Comparison of ENCODE assay signal across 15 cellular contexts in genomic region chr15:60844431-60845174, GRCh38.
DNase-seq lines count a peak whose midpoint lies in the region; ATAC-seq lines count a peak whose summit lies in the region.
"Had no signal": no experiment of that assay in that cellular context is flagged by ENCODE, and none has a peak within 500 bp of the region (broad histone marks: within the 10 kb centered on the region; RNA-seq: fewer than 3 reads in every experiment).

No MANE protein-coding gene starts in this region.

- peak; percentile 59 to 92 (median 88) for DNase-seq in CD4-positive, CD25-positive, alpha-beta regulatory T cell
- DNase-seq in activated CD4-positive, alpha-beta T cell treated with anti-CD3 and anti-CD28 coated beads for 36 hours: peak; percentile 75
- DNase-seq in naive thymus-derived CD8-positive, alpha-beta T cell: peak; percentile 43 to 90 (median 74)
- DNase-seq in COR-L47 (lab: John Stamatoyannopoulos, UW) (no peak), NCI-H1092 treated with DMSO at 0.1 percent for 48 hours (lab: John Stamatoyannopoulos, UW) (no peak)
- DNase-seq: anterior cingulate cortex, endodermal cell, heart right ventricle, mesenchymal stem cell, NCI-H1048, NCI-H526 treated with DMSO at 0.1 percent for 48 hours had no signal

- H3K4me1 ChIP-seq in CD4-positive, CD25-positive, alpha-beta regulatory T cell (ENCODE audit: control insufficient read depth, insufficient read depth, low read length, poor library complexity, severe bottlenecking): peaks cover 65% of the 10 kb centered on the region
- H3K4me1 ChIP-seq: A549 had no signal

- peaks cover under 1% of the 10 kb centered on the region for H3K27me3 Mint-ChIP-seq in CD4-positive, CD25-positive, alpha-beta regulatory T cell
- H3K27me3 Mint-ChIP-seq in activated CD4-positive, alpha-beta T cell treated with anti-CD3 and anti-CD28 coated beads for 36 hours: peaks cover 8% of the 10 kb centered on the region
- no peaks in the 10 kb centered on the region for H3K27me3 Mint-ChIP-seq in activated T-helper 17 cell treated with anti-CD3 and anti-CD28 coated beads, Interleukin-2, amount 50 U/mL, for 72 hours
- H3K27me3 Mint-ChIP-seq in naive thymus-derived CD8-positive, alpha-beta T cell: no peaks in the 10 kb centered on the region

- H3K27ac Mint-ChIP-seq in CD4-positive, CD25-positive, alpha-beta regulatory T cell: peak overlapping the region; percentile 77 to 95 (median 90)
- H3K27ac Mint-ChIP-seq in activated CD4-positive, alpha-beta T cell treated with anti-CD3 and anti-CD28 coated beads for 36 hours: peak overlapping the region; percentile 23
- peak overlapping the region; percentile 39 for H3K27ac Mint-ChIP-seq in activated T-helper 17 cell treated with anti-CD3 and anti-CD28 coated beads, Interleukin-2, amount 50 U/mL, for 72 hours
- H3K27ac Mint-ChIP-seq in naive thymus-derived CD8-positive, alpha-beta T cell: peak overlapping the region; percentile 76 to 95 (median 90)
- H3K27ac Mint-ChIP-seq: endodermal cell had no signal

- POLR2A ChIA-PET in activated CD4-positive, alpha-beta T cell treated with anti-CD3 and anti-CD28 coated beads for 36 hours (lab: Charles Lee): interaction anchor here (0.7 to 1.5 kb wide), 9 partner anchors 10 to 195 kb away, joined by 3 to 9 read pairs (median 4); no protein-coding TSS in a partner anchor
- POLR2A ChIA-PET in naive thymus-derived CD8-positive, alpha-beta T cell (lab: Charles Lee): interaction anchor here (0.6 to 2.1 kb wide), 15 partner anchors 14 to 446 kb away, joined by 3 to 12 read pairs (median 3); partner anchors contain the start of gene ANXA2

- no peaks in the 10 kb centered on the region for H3K9me3 ChIP-seq in CD4-positive, CD25-positive, alpha-beta regulatory T cell (ENCODE audit: control insufficient read depth in 2 of 2, low read length in 2 of 2)
- H3K9me3 ChIP-seq: A549 had no signal

- no peaks in the 10 kb centered on the region for H3K36me3 ChIP-seq in CD4-positive, CD25-positive, alpha-beta regulatory T cell (ENCODE audit: control insufficient read depth, insufficient read depth, low read length)
- H3K36me3 ChIP-seq: heart right ventricle had no signal

- CTCF ChIA-PET in activated CD4-positive, alpha-beta T cell treated with anti-CD3 and anti-CD28 coated beads for 36 hours (lab: Charles Lee): interaction anchor here (0.6 to 1.6 kb wide), 14 partner anchors 9 to 1230 kb away, joined by 3 to 9 read pairs (median 3); no protein-coding TSS in a partner anchor

- H3K4me3 ChIP-seq in CD4-positive, CD25-positive, alpha-beta regulatory T cell (ENCODE audit: low read depth, low read length): peak overlapping the region; percentile 80
- H3K4me3 ChIP-seq: A549, heart right ventricle had no signal

- H3K36me3 Mint-ChIP-seq in CD4-positive, CD25-positive, alpha-beta regulatory T cell: no peaks in the 10 kb centered on the region
- no peaks in the 10 kb centered on the region for H3K36me3 Mint-ChIP-seq in activated CD4-positive, alpha-beta T cell treated with anti-CD3 and anti-CD28 coated beads for 36 hours (ENCODE audit: low read depth)
- H3K36me3 Mint-ChIP-seq in activated T-helper 17 cell treated with anti-CD3 and anti-CD28 coated beads, Interleukin-2, amount 50 U/mL, for 72 hours (ENCODE audit: low read depth): no peaks in the 10 kb centered on the region
- no peaks in the 10 kb centered on the region for H3K36me3 Mint-ChIP-seq in naive thymus-derived CD8-positive, alpha-beta T cell

- no peaks in the 10 kb centered on the region for H3K9me3 Mint-ChIP-seq in CD4-positive, CD25-positive, alpha-beta regulatory T cell
- no peaks in the 10 kb centered on the region for H3K9me3 Mint-ChIP-seq in activated CD4-positive, alpha-beta T cell treated with anti-CD3 and anti-CD28 coated beads for 36 hours (ENCODE audit: low read depth)
- no peaks in the 10 kb centered on the region for H3K9me3 Mint-ChIP-seq in activated T-helper 17 cell treated with anti-CD3 and anti-CD28 coated beads, Interleukin-2, amount 50 U/mL, for 72 hours
- H3K9me3 Mint-ChIP-seq in naive thymus-derived CD8-positive, alpha-beta T cell: no peaks in the 10 kb centered on the region

- peaks cover 21 to 84% (median 73%) of the 10 kb centered on the region in 4 donors for H3K4me1 Mint-ChIP-seq in CD4-positive, CD25-positive, alpha-beta regulatory T cell
- peaks cover 80% of the 10 kb centered on the region for H3K4me1 Mint-ChIP-seq in activated CD4-positive, alpha-beta T cell treated with anti-CD3 and anti-CD28 coated beads for 36 hours
- H3K4me1 Mint-ChIP-seq in activated T-helper 17 cell treated with anti-CD3 and anti-CD28 coated beads, Interleukin-2, amount 50 U/mL, for 72 hours: peaks cover 64% of the 10 kb centered on the region
- peaks cover 50 to 85% (median 80%) of the 10 kb centered on the region in 4 donors for H3K4me1 Mint-ChIP-seq in naive thymus-derived CD8-positive, alpha-beta T cell

- H3K27me3 ChIP-seq in CD4-positive, CD25-positive, alpha-beta regulatory T cell (ENCODE audit: control insufficient read depth, insufficient read depth, low read length): no peaks in the 10 kb centered on the region
- H3K27me3 ChIP-seq: heart right ventricle had no signal

- intact Hi-C loops in activated CD4-positive, alpha-beta T cell treated with anti-CD3 and anti-CD28 coated beads for 36 hours (cut with DNase I, micrococcal nuclease): loop anchor here (1.0 to 5.0 kb wide), 11 partner anchors 44 to 264 kb away; no protein-coding TSS in a partner anchor

- peak overlapping the region; percentile 69 for H3K27ac ChIP-seq in CD4-positive, CD25-positive, alpha-beta regulatory T cell (ENCODE audit: insufficient read depth, low read length, poor library complexity, severe bottlenecking)
- H3K27ac ChIP-seq: A549 had no signal

- ATAC-seq in CD4-positive, CD25-positive, alpha-beta regulatory T cell (ENCODE audit: low read depth in 2 of 2): peak; percentile 92 to 93
- peak; percentile 65 for ATAC-seq in activated CD4-positive, alpha-beta T cell treated with anti-CD3 and anti-CD28 coated beads for 36 hours
- peak; percentile 60 for ATAC-seq in activated T-helper 17 cell treated with anti-CD3 and anti-CD28 coated beads, Interleukin-2, amount 50 U/mL, for 72 hours (replicated peaks)
- peak; percentile 87 to 88 for ATAC-seq in naive thymus-derived CD8-positive, alpha-beta T cell
- ATAC-seq in GM21381 (IDR thresholded peaks at IDR 0.05; ENCODE audit: unreplicated experiment) (no peak), HG02884 (IDR thresholded peaks at IDR 0.05; ENCODE audit: unreplicated experiment) (no peak)
- ATAC-seq: A549, heart right ventricle had no signal

- peak overlapping the region; percentile 51 to 80 (median 68) for H3K4me3 Mint-ChIP-seq in CD4-positive, CD25-positive, alpha-beta regulatory T cell
- H3K4me3 Mint-ChIP-seq in activated CD4-positive, alpha-beta T cell treated with anti-CD3 and anti-CD28 coated beads for 36 hours: no peak overlapping the region
- H3K4me3 Mint-ChIP-seq in activated T-helper 17 cell treated with anti-CD3 and anti-CD28 coated beads, Interleukin-2, amount 50 U/mL, for 72 hours: peak overlapping the region; percentile 89
- peak overlapping the region; percentile 51 to 88 (median 82) for H3K4me3 Mint-ChIP-seq in naive thymus-derived CD8-positive, alpha-beta T cell
- H3K4me3 Mint-ChIP-seq: endodermal cell had no signal

Comparison
In these comparisons a context has a peak if more than half of its experiments do, and no peak if none do; other contexts are left out.
1. ATAC-seq: peak in CD4-positive, CD25-positive, alpha-beta regulatory T cell (2 of 2), activated CD4-positive, alpha-beta T cell treated with anti-CD3 and anti-CD28 coated beads for 36 hours (single experiment), activated T-helper 17 cell treated with anti-CD3 and anti-CD28 coated beads, Interleukin-2, amount 50 U/mL, for 72 hours (single experiment) and naive thymus-derived CD8-positive, alpha-beta T cell (2 of 2); none in GM21381 (single experiment) and HG02884 (single experiment).
2. DNase-seq: peak in CD4-positive, CD25-positive, alpha-beta regulatory T cell (3 of 3), activated CD4-positive, alpha-beta T cell treated with anti-CD3 and anti-CD28 coated beads for 36 hours (single experiment) and naive thymus-derived CD8-positive, alpha-beta T cell (10 of 10); none in COR-L47 (single experiment) and NCI-H1092 treated with DMSO at 0.1 percent for 48 hours (single experiment).
3. H3K27ac Mint-ChIP-seq: peak in every context shown above with its lines; median percentile 90 in naive thymus-derived CD8-positive, alpha-beta T cell; 90 in CD4-positive, CD25-positive, alpha-beta regulatory T cell; 39 in activated T-helper 17 cell treated with anti-CD3 and anti-CD28 coated beads, Interleukin-2, amount 50 U/mL, for 72 hours; 23 in activated CD4-positive, alpha-beta T cell treated with anti-CD3 and anti-CD28 coated beads for 36 hours.